Comparison of ENCODE assay signal across 24 cellular contexts in the genomic region with DNA sequence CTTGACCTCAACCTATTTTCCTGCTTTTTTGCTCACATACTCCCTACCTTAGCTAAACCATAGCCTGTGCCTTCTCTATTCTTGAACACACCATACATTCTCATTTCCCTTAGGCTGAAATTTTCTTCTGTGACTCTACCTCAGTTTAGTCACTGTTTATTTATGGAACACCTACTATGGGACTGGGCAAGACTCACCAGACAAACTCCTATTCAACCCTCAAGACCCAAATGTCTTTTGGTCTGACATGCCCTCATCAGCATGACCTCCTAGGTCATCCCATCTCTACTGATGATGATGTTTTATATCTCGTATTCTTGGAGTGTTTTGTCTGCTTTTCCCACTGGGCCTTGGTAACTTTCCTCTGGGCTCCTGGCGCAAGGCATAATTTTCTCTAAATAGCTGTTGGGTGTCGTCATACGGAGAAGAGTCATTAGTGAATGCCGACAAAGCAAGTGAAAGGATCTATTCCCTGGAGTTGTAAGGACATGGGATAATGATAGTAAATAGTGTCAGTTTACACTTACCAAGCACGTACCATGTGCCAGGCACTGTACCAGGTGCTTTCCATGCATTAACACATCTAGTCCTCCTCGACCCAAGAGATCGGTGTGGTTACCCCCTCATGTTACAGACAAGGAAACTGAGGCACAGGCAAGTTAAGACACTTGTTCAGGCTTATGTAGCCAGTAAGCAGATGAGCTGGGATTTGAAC. TPM values are rescaled to one million over a fixed set of nuclear protein-coding genes. Genes with fewer than 3 reads are reported as not detected.
"Had no signal": no experiment of that assay in that cellular context is flagged by ENCODE, and none has a peak within 500 bp of the region (broad histone marks: within the 10 kb centered on the region; RNA-seq: fewer than 3 reads in every experiment).

No MANE protein-coding gene starts in this region.

- H3K4me3 Mint-ChIP-seq: activated CD4-positive, alpha-beta memory T cell treated with anti-CD3 and anti-CD28 coated beads, Interleukin-2, amount 10 ng/mL, durations not matched to agents 7 days and 5 days; activated CD4-positive, alpha-beta T cell treated with anti-CD3 and anti-CD28 coated beads for 36 hours; activated naive CD4-positive, alpha-beta T cell treated with anti-CD3 and anti-CD28 coated beads for 36 hours; activated naive CD8-positive, alpha-beta T cell; activated T-helper 17 cell treated with anti-CD3 and anti-CD28 coated beads, Interleukin-2, amount 50 U/mL, for 72 hours; brain; central memory CD8-positive, alpha-beta T cell had no signal

- H3K36me3 Mint-ChIP-seq: activated naive CD8-positive, alpha-beta T cell; brain had no signal

- H3K9me3 Mint-ChIP-seq: activated CD4-positive, alpha-beta memory T cell treated with anti-CD3 and anti-CD28 coated beads, Interleukin-2, amount 10 ng/mL, durations not matched to agents 7 days and 5 days; activated naive CD4-positive, alpha-beta T cell treated with anti-CD3 and anti-CD28 coated beads for 36 hours; activated T-helper 17 cell treated with anti-CD3 and anti-CD28 coated beads, Interleukin-2, amount 50 U/mL, for 72 hours; central memory CD8-positive, alpha-beta T cell had no signal

- H3K27ac Mint-ChIP-seq: activated CD4-positive, alpha-beta memory T cell treated with anti-CD3 and anti-CD28 coated beads, Interleukin-2, amount 10 ng/mL, durations not matched to agents 7 days and 5 days; activated CD4-positive, alpha-beta T cell treated with anti-CD3 and anti-CD28 coated beads for 36 hours; activated naive CD4-positive, alpha-beta T cell treated with anti-CD3 and anti-CD28 coated beads for 36 hours; activated naive CD8-positive, alpha-beta T cell; activated T-helper 17 cell treated with anti-CD3 and anti-CD28 coated beads, Interleukin-2, amount 50 U/mL, for 72 hours had no signal

- ATAC-seq: activated CD4-positive, alpha-beta T cell treated with anti-CD3 and anti-CD28 coated beads for 36 hours; activated T-helper 17 cell treated with anti-CD3 and anti-CD28 coated beads, Interleukin-2, amount 50 U/mL, for 72 hours had no signal

- H3K27me3 ChIP-seq: Peyer's patch had no signal

- H3K36me3 ChIP-seq: Peyer's patch, WERI-Rb-1 had no signal

- H3K27ac ChIP-seq: Peyer's patch, WERI-Rb-1 had no signal

- H3K4me3 ChIP-seq: Peyer's patch had no signal

- H3K9me3 ChIP-seq: Peyer's patch had no signal

- H3K4me1 Mint-ChIP-seq: activated CD4-positive, alpha-beta memory T cell treated with anti-CD3 and anti-CD28 coated beads, Interleukin-2, amount 10 ng/mL, durations not matched to agents 7 days and 5 days; activated CD4-positive, alpha-beta T cell treated with anti-CD3 and anti-CD28 coated beads for 36 hours; activated T-helper 17 cell treated with anti-CD3 and anti-CD28 coated beads, Interleukin-2, amount 50 U/mL, for 72 hours; central memory CD8-positive, alpha-beta T cell had no signal

- H3K4me1 ChIP-seq: Peyer's patch had no signal

- DNase-seq: activated CD4-positive, alpha-beta memory T cell treated with anti-CD3 and anti-CD28 coated beads, Interleukin-2, amount 10 ng/mL, durations not matched to agents 7 days and 5 days; activated CD4-positive, alpha-beta T cell treated with anti-CD3 and anti-CD28 coated beads for 36 hours; activated CD4-positive, alpha-beta T cell treated with anti-CD3 and anti-CD28 coated beads, Interleukin-2, amount 50 U/mL, for 1 hour; activated gamma-delta T cell; activated naive CD4-positive, alpha-beta T cell treated with anti-CD3 and anti-CD28 coated beads for 36 hours; activated T-cell treated with anti-CD3 and anti-CD28 coated beads for 4 hours; activated T-cell treated with anti-CD3 and anti-CD28 coated beads, Interleukin-2, amount 50 U/mL, for 48 hours; amygdala; Kasumi-1; NCI-H1105 treated with DMSO at 0.1 percent for 48 hours; NCI-H1436 treated with DMSO at 0.1 percent for 48 hours; NCI-H187 treated with DMSO at 0.1 percent for 48 hours; NCI-H2081 treated with DMSO at 0.1 percent for 48 hours; NCI-H446; NCI-H524; NCI-H82; Peyer's patch; SHP77; T-helper 1 cell; WERI-Rb-1 had no signal

RNA-seq across cellular contexts. Expression of gene PITX1, which starts 22.4 kb away (rescaled TPM):
- total RNA-seq: activated T-helper 17 cell treated with anti-CD3 and anti-CD28 coated beads, Interleukin-2, amount 50 U/mL, for 72 hours had no signal
